Comparison of ENCODE assay signal across 2 cellular contexts in the genomic region with DNA sequence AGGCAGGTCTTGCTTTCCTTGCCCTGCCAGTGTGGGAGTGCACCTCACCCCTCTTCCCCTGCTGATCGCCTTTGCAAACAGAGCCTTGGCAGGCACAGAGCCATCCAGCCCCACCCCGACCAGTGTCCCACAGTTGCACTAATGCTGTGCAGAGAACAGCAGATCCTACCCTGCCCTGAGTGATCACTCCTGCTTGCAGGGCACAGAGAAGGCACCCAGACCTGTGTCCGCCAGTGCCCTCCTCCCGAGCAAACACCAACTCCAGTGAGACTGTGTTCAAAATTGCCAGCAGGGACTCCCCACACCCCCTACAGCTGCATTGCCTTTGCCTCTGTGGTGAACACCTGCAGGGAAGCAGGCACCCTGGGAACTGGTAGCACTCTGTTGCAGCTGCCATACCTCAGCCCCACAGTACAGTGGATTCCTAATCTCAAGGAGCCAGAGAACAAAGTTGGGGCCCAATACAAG.
TF ChIP-seq lines count a peak whose summit lies in the region.

No MANE protein-coding gene starts in this region.

TF ChIP-seq in liver, 16 proteins besides CTCF, POLR2A, EP300 and RAD21 (continued from another document):
- peak; percentile 56 for TF ChIP-seq FOXA1 (IDR thresholded peaks at IDR 0.05)
- no peak for TF ChIP-seq EGR1 (IDR thresholded peaks at IDR 0.05; ENCODE audit: low read depth in 2 of 2)
- TF ChIP-seq ATF3 (IDR thresholded peaks at IDR 0.05), result no peak

TF ChIP-seq in HepG2, 621 proteins besides CTCF, POLR2A, EP300 and RAD21:
- TF ChIP-seq, protein P1, sequence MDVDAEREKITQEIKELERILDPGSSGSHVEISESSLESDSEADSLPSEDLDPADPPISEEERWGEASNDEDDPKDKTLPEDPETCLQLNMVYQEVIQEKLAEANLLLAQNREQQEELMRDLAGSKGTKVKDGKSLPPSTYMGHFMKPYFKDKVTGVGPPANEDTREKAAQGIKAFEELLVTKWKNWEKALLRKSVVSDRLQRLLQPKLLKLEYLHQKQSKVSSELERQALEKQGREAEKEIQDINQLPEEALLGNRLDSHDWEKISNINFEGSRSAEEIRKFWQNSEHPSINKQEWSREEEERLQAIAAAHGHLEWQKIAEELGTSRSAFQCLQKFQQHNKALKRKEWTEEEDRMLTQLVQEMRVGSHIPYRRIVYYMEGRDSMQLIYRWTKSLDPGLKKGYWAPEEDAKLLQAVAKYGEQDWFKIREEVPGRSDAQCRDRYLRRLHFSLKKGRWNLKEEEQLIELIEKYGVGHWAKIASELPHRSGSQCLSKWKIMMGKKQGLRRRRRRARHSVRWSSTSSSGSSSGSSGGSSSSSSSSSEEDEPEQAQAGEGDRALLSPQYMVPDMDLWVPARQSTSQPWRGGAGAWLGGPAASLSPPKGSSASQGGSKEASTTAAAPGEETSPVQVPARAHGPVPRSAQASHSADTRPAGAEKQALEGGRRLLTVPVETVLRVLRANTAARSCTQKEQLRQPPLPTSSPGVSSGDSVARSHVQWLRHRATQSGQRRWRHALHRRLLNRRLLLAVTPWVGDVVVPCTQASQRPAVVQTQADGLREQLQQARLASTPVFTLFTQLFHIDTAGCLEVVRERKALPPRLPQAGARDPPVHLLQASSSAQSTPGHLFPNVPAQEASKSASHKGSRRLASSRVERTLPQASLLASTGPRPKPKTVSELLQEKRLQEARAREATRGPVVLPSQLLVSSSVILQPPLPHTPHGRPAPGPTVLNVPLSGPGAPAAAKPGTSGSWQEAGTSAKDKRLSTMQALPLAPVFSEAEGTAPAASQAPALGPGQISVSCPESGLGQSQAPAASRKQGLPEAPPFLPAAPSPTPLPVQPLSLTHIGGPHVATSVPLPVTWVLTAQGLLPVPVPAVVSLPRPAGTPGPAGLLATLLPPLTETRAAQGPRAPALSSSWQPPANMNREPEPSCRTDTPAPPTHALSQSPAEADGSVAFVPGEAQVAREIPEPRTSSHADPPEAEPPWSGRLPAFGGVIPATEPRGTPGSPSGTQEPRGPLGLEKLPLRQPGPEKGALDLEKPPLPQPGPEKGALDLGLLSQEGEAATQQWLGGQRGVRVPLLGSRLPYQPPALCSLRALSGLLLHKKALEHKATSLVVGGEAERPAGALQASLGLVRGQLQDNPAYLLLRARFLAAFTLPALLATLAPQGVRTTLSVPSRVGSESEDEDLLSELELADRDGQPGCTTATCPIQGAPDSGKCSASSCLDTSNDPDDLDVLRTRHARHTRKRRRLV (CRISPR knock-in tag; IDR thresholded peaks at IDR 0.05), result no peak
- TF ChIP-seq SIN3B (IDR thresholded peaks at IDR 0.05; ENCODE audit: low read length) (no peak), RARA (CRISPR knock-in tag; IDR thresholded peaks at IDR 0.05) (no peak), RBM22 (optimal IDR thresholded peaks at IDR 0.05; ENCODE audit: low read length) (no peak), POLR2AphosphoS2 (IDR thresholded peaks at IDR 0.05; ENCODE audit: low read depth, low read length) (no peak), ZNF296 (CRISPR knock-in tag; conservative IDR thresholded peaks at IDR 0.05) (no peak)
